In genomic region chr19:49141352-49141751, GRCh38 we compare ENCODE assay signal across 1 cellular context.
TF ChIP-seq lines count a peak whose summit lies in the region.

No MANE protein-coding gene starts in this region.

TF ChIP-seq in IMR-90, 13 proteins besides CTCF, POLR2A, EP300 and RAD21:
- no peak for TF ChIP-seq NFE2L2 (IDR thresholded peaks at IDR 0.05; ENCODE audit: low read depth, low read length)
- no peak for TF ChIP-seq CHD1 (IDR thresholded peaks at IDR 0.05; ENCODE audit: low read depth, low read length)
- TF ChIP-seq ELK1 (IDR thresholded peaks at IDR 0.05; ENCODE audit: borderline replicate concordance, low read depth, low read length) = no peak
- TF ChIP-seq SMC3 (IDR thresholded peaks at IDR 0.05; ENCODE audit: low read depth, low read length) = no peak
- no peak for TF ChIP-seq MAZ (IDR thresholded peaks at IDR 0.05; ENCODE audit: borderline replicate concordance, low read depth, low read length)
- TF ChIP-seq RFX5 (IDR thresholded peaks at IDR 0.05; ENCODE audit: low read depth, low read length) = no peak
- TF ChIP-seq MAFK (IDR thresholded peaks at IDR 0.05; ENCODE audit: low read depth, low read length) = no peak
- no peak for TF ChIP-seq MXI1 (IDR thresholded peaks at IDR 0.05; ENCODE audit: borderline replicate concordance, low read depth, low read length)
- no peak for TF ChIP-seq USF2 (IDR thresholded peaks at IDR 0.05; ENCODE audit: low read depth, low read length)
- TF ChIP-seq CEBPB (IDR thresholded peaks at IDR 0.05; ENCODE audit: low read depth, low read length) = no peak
- no peak for TF ChIP-seq BHLHE40 (IDR thresholded peaks at IDR 0.05; ENCODE audit: low read depth, low read length)
- TF ChIP-seq RCOR1 (IDR thresholded peaks at IDR 0.05; ENCODE audit: insufficient replicate concordance, low read length) = no peak
- TF ChIP-seq FOS (IDR thresholded peaks at IDR 0.05; ENCODE audit: low read depth, low read length) = no peak
